16 cellular contexts compared by ENCODE assay signal in genomic region chr16:84993926-84994325, GRCh38. TPM values are rescaled to one million over a fixed set of nuclear protein-coding genes. Genes with fewer than 3 reads are reported as not detected.
A peak's percentile ranks its signal among the peaks of the same experiment; 100 is the strongest.
DNase-seq lines count a peak whose midpoint lies in the region; ATAC-seq and TF ChIP-seq lines count a peak whose summit lies in the region.
"Had no signal": no experiment of that assay in that cellular context is flagged by ENCODE, and none has a peak within 500 bp of the region (broad histone marks: within the 10 kb centered on the region; RNA-seq: fewer than 3 reads in every experiment).

No MANE protein-coding gene starts in this region.

- H3K18ac ChIP-seq in trophoblast cell (ENCODE audit: low read length) = no peak overlapping the region

- H3K9me3 ChIP-seq in SK-N-SH = no peaks in the 10 kb centered on the region
- H3K9me3 ChIP-seq in esophagus (ENCODE audit: control insufficient read depth in 2 of 2, insufficient read depth in 1 of 2, low read depth in 1 of 2, low read length in 1 of 2) = no peaks in the 10 kb centered on the region
- peaks cover 2% of the 10 kb centered on the region for H3K9me3 ChIP-seq in trophoblast cell (ENCODE audit: insufficient read depth, low read depth, low read length)
- H3K9me3 ChIP-seq in uterus = no peaks in the 10 kb centered on the region

- TF ChIP-seq CTCF in SK-N-SH (IDR thresholded peaks at IDR 0.05) (no peak), uterus (IDR thresholded peaks at IDR 0.05) (no peak)

- no peak for DNase-seq in SK-N-SH
- no peak for DNase-seq in trophoblast cell
- no peak for DNase-seq in uterus
- DNase-seq in activated CD8-positive, alpha-beta memory T cell treated with anti-CD3 and anti-CD28 coated beads for 24 hours = no peak
- DNase-seq: 8988T; activated gamma-delta T cell treated with Interleukin-2 at 50 U/mL for 16 hours; cerebellar nuclear complex; GOT3; islet precursor cell; NCI-H510A; stimulated activated CD4-positive, alpha-beta T cell treated with anti-CD3 and anti-CD28 coated beads, Interleukin-4, amount 100 ng/mL, for 1 hour; stimulated activated naive CD4-positive, alpha-beta T cell had no signal

- CTCF ChIA-PET in SK-N-SH (lab: Yijun Ruan, JAX) = interaction anchor here (1.4 kb wide), 1 partner anchor 23 kb away, joined by 6 read pairs; no protein-coding TSS in a partner anchor

- no peak overlapping the region for H3K4me3 ChIP-seq in SK-N-SH (ENCODE audit: low read depth in 2 of 2, low read length in 1 of 2)
- H3K4me3 ChIP-seq in esophagus (ENCODE audit: low read depth in 1 of 2, low read length in 2 of 2) = no peak overlapping the region
- no peak overlapping the region for H3K4me3 ChIP-seq in trophoblast cell (ENCODE audit: low read depth, low read length)
- H3K4me3 ChIP-seq in uterus = no peak overlapping the region

- H3K36me3 ChIP-seq in SK-N-SH (replicated peaks in 1 of 2; ENCODE audit: control insufficient read depth in 1 of 2, insufficient read depth in 2 of 2, low read length in 1 of 2) = peaks cover 19 to 37% of the 10 kb centered on the region in 2 experiments
- H3K36me3 ChIP-seq in esophagus (ENCODE audit: control insufficient read depth in 2 of 2, insufficient read depth in 2 of 2, low read length in 1 of 2) = peaks cover 6 to 16% of the 10 kb centered on the region in 2 donors
- peaks cover 30 to 35% of the 10 kb centered on the region in 2 experiments for H3K36me3 ChIP-seq in trophoblast cell (ENCODE audit: control insufficient read depth in 1 of 2, insufficient read depth in 2 of 2, low read length in 2 of 2)
- H3K36me3 ChIP-seq in uterus = no peaks in the 10 kb centered on the region

- H3K27me3 ChIP-seq in SK-N-SH (ENCODE audit: insufficient read depth) = no peaks in the 10 kb centered on the region
- H3K27me3 ChIP-seq in esophagus (ENCODE audit: control insufficient read depth in 1 of 2, insufficient read depth in 2 of 2, low read length in 2 of 2) = no peaks in the 10 kb centered on the region
- no peaks in the 10 kb centered on the region for H3K27me3 ChIP-seq in trophoblast cell (ENCODE audit: insufficient read depth, low read length)
- no peaks in the 10 kb centered on the region for H3K27me3 ChIP-seq in uterus

- H2AFZ ChIP-seq in SK-N-SH (ENCODE audit: low read depth) = no peak overlapping the region
- H2AFZ ChIP-seq in trophoblast cell (ENCODE audit: insufficient read depth, low read length, poor library complexity) = no peak overlapping the region

- peaks cover 24% of the 10 kb centered on the region for H3F3A ChIP-seq in SK-N-SH (replicated peaks; ENCODE audit: insufficient read depth)

- H4K20me1 ChIP-seq in SK-N-SH (ENCODE audit: insufficient read depth) = no peaks in the 10 kb centered on the region

- ATAC-seq in SK-N-SH treated with all-trans-retinoic acid at 6 μM for 48 hours (no peak), GM18520 (IDR thresholded peaks at IDR 0.05; ENCODE audit: unreplicated experiment) (no peak), GM19351 (IDR thresholded peaks at IDR 0.05; ENCODE audit: unreplicated experiment) (no peak)

- no peak overlapping the region for H2AK5ac ChIP-seq in trophoblast cell (ENCODE audit: low read length)

- POLR2A ChIA-PET in SK-N-SH (lab: Yijun Ruan, JAX) = no interaction called here

- no peak overlapping the region for H3K4ac ChIP-seq in trophoblast cell (ENCODE audit: low read depth, low read length)

- intact Hi-C loops in uterus (cut with DNase I; ENCODE audit: low total_unique reads) = no loop called here

- H3K4me1 ChIP-seq in SK-N-SH (ENCODE audit: control insufficient read depth in 1 of 2, insufficient read depth in 2 of 2, low read depth in 1 of 2, low read length in 1 of 2) = peaks cover 0 to 16% of the 10 kb centered on the region in 2 experiments; a peak in 2 of 4 replicates
- peaks cover 3 to 7% of the 10 kb centered on the region in 2 donors for H3K4me1 ChIP-seq in esophagus (ENCODE audit: control insufficient read depth in 2 of 2, insufficient read depth in 2 of 2, low read length in 1 of 2)
- peaks cover 3 to 13% of the 10 kb centered on the region in 2 experiments for H3K4me1 ChIP-seq in trophoblast cell (ENCODE audit: control insufficient read depth in 1 of 2, insufficient read depth in 2 of 2, low read length in 2 of 2)
- H3K4me1 ChIP-seq in uterus = peaks cover 0 to 6% of the 10 kb centered on the region in 2 donors

- no peak overlapping the region for H4K91ac ChIP-seq in trophoblast cell (ENCODE audit: low read depth, low read length)

- H3K14ac ChIP-seq in trophoblast cell (ENCODE audit: low read length) = no peak overlapping the region

- no peak overlapping the region for H3K23ac ChIP-seq in trophoblast cell (ENCODE audit: low read length)

- TF ChIP-seq EP300 in SK-N-SH (IDR thresholded peaks at IDR 0.05; ENCODE audit: borderline replicate concordance in 1 of 2, low read depth in 1 of 2, low read length in 1 of 2) = no peak

- TF ChIP-seq POLR2A in uterus (IDR thresholded peaks at IDR 0.05) = no peak

- H3K4me2 ChIP-seq in SK-N-SH = peak overlapping the region; percentile 58; the same call in 1 of the 2 replicates
- no peak overlapping the region for H3K4me2 ChIP-seq in trophoblast cell (ENCODE audit: low read length)

- no peaks in the 10 kb centered on the region for H3K9me2 ChIP-seq in SK-N-SH

- H3K9ac ChIP-seq in SK-N-SH = peak overlapping the region; percentile 46; the same call in 1 of the 2 replicates
- H3K9ac ChIP-seq in trophoblast cell (ENCODE audit: low read length) = no peak overlapping the region

- no peak overlapping the region for H2BK12ac ChIP-seq in trophoblast cell (ENCODE audit: low read length)

- H3K27ac ChIP-seq in SK-N-SH (ENCODE audit: low read depth in 2 of 2, low read length in 1 of 2) (peak overlapping the region in 1 of 2 experiments; percentile 86; a peak in 2 of 4 replicates), esophagus (ENCODE audit: low read depth in 2 of 2, low read length in 1 of 2) (peak overlapping the region; percentile 49 to 87), trophoblast cell (ENCODE audit: low read depth, low read length) (peak overlapping the region; percentile 50), uterus (peak overlapping the region; percentile 74 to 97)

- no peak for TF ChIP-seq RAD21 in SK-N-SH (IDR thresholded peaks at IDR 0.05; ENCODE audit: low read length)

- peaks cover 2% of the 10 kb centered on the region for H3K79me1 ChIP-seq in trophoblast cell (ENCODE audit: low read length)

- no peak overlapping the region for H4K8ac ChIP-seq in trophoblast cell (ENCODE audit: low read depth, low read length)

- peak overlapping the region; percentile 21 for H2BK5ac ChIP-seq in trophoblast cell (ENCODE audit: low read depth, low read length, poor library complexity)

- H3K79me2 ChIP-seq in SK-N-SH (ENCODE audit: insufficient read depth) (peaks cover 85% of the 10 kb centered on the region), trophoblast cell (ENCODE audit: control insufficient read depth, insufficient read depth, low read length, poor library complexity) (peaks cover 5% of the 10 kb centered on the region)

- H2BK120ac ChIP-seq in trophoblast cell (ENCODE audit: insufficient read depth, low read length, poor library complexity) = no peak overlapping the region

- H4K12ac ChIP-seq in trophoblast cell (ENCODE audit: low read depth, low read length) = no peak overlapping the region

- 95% methylated on average over 8 of the region's 8 CpGs for WGBS in SK-N-SH (ENCODE audit: low lambda C conversion rate)
- 86 to 87% methylated on average over 8 of the region's 8 CpGs for WGBS in esophagus, 2 donors
- WGBS in trophoblast cell (ENCODE audit: extremely low coverage, insufficient coverage, insufficient read length) = no CpG with 5 or more reads among the region's 8 CpGs

TF ChIP-seq in SK-N-SH, 30 proteins besides CTCF, POLR2A, EP300 and RAD21:
- TF ChIP-seq RXRA (IDR thresholded peaks at IDR 0.05; ENCODE audit: borderline replicate concordance, low read depth) (no peak), POLR2AphosphoS5 (IDR thresholded peaks at IDR 0.05; ENCODE audit: low read depth, low read length) (no peak)

TF ChIP-seq in SK-N-SH treated with all-trans-retinoic acid at 6 μM for 48 hours, 23 proteins besides CTCF, POLR2A, EP300 and RAD21 (continues in another document):
- TF ChIP-seq ARNTL (CRISPR knock-in tag; IDR thresholded peaks at IDR 0.05; ENCODE audit: borderline replicate concordance, low read depth) (no peak), POU6F1 (CRISPR knock-in tag; IDR thresholded peaks at IDR 0.05; ENCODE audit: borderline replicate concordance, low read depth) (no peak), BACH2 (CRISPR knock-in tag; IDR thresholded peaks at IDR 0.05; ENCODE audit: borderline replicate concordance) (no peak), ZNF8 (CRISPR knock-in tag; IDR thresholded peaks at IDR 0.05) (no peak), ZC3H10 (CRISPR knock-in tag; IDR thresholded peaks at IDR 0.05) (no peak)

RNA-seq across cellular contexts. Expression of gene ZDHHC7, which starts 17.4 kb away (rescaled TPM):
- polyA plus RNA-seq in SK-N-SH (2012; rRNA removed) (69.3 and 114 TPM in 2 replicates), esophagus (10 to 100 TPM; 17.1 to 17.9 TPM)
- 65.1 and 80.3 TPM in 2 replicates for polyA plus RNA-seq in SK-N-SH (2012; cell fraction: cytosol; rRNA removed)
- 62.2 and 73.3 TPM in 2 replicates for polyA plus RNA-seq in SK-N-SH (2012; cell fraction: nucleus; rRNA removed)
- polyA plus RNA-seq in trophoblast cell (2013) = 46.3 and 46.6 TPM in 2 replicates
- 10 to 100 TPM; 16.5 to 50.2 (median 39.1) TPM for total RNA-seq in uterus

RNA-seq across cellular contexts. Expression of gene KIAA0513, which starts 33.7 kb away (rescaled TPM):
- polyA plus RNA-seq in SK-N-SH (2012; rRNA removed) (4.8 and 6.5 TPM in 2 replicates), esophagus (1 to 10 TPM; 3.0 to 3.7 TPM)
- polyA plus RNA-seq in SK-N-SH (2012; cell fraction: cytosol; rRNA removed) = 2.8 and 3.9 TPM in 2 replicates
- polyA plus RNA-seq in SK-N-SH (2012; cell fraction: nucleus; rRNA removed) = 6.8 and 7.4 TPM in 2 replicates
- 11.0 and 11.8 TPM in 2 replicates for polyA plus RNA-seq in trophoblast cell (2013)
- 10 to 100 TPM in 1 of 4 donors, 1 to 10 TPM in 3; 4.7 to 17.3 (median 9.4) TPM for total RNA-seq in uterus
